Comparison of ENCODE assay signal across 13 cellular contexts in genomic region chr11:59787255-59787588, GRCh38. TPM values are rescaled to one million over a fixed set of nuclear protein-coding genes. Genes with fewer than 3 reads are reported as not detected.
A peak's percentile ranks its signal among the peaks of the same experiment; 100 is the strongest.
DNase-seq lines count a peak whose midpoint lies in the region; ATAC-seq and TF ChIP-seq lines count a peak whose summit lies in the region.
"Had no signal": no experiment of that assay in that cellular context is flagged by ENCODE, and none has a peak within 500 bp of the region (broad histone marks: within the 10 kb centered on the region; RNA-seq: fewer than 3 reads in every experiment).

No MANE protein-coding gene starts in this region.

- no peak for DNase-seq in heart right ventricle
- no peak for DNase-seq in Right ventricle myocardium inferior (ENCODE audit: missing footprints)
- DNase-seq in chondrocyte (ENCODE audit: low spot score) = no peak
- no peak for DNase-seq in mesothelial cell of epicardium (ENCODE audit: low spot score in 2 of 2, unreplicated experiment in 2 of 2)
- DNase-seq in upper lobe of right lung = no peak
- DNase-seq in naive thymus-derived CD4-positive, alpha-beta T cell = no peak
- DNase-seq in activated effector memory CD4-positive, alpha-beta T cell treated with anti-CD3 and anti-CD28 coated beads, Interleukin-2, amount 50 U/mL, for 16 hours = no peak
- DNase-seq: Karpas-422, NCI-H1930, SJCRH30, WERI-Rb-1 had no signal

- no peaks in the 10 kb centered on the region for H3K9me3 ChIP-seq in heart right ventricle
- no peaks in the 10 kb centered on the region for H3K9me3 ChIP-seq in upper lobe of right lung
- no peaks in the 10 kb centered on the region for H3K9me3 ChIP-seq in naive thymus-derived CD4-positive, alpha-beta T cell (ENCODE audit: control insufficient read depth in 2 of 3, low read length in 3 of 3)
- H3K9me3 ChIP-seq: SJCRH30 had no signal

- TF ChIP-seq CTCF in heart right ventricle (IDR thresholded peaks at IDR 0.05) (no peak), chondrocyte (IDR thresholded peaks at IDR 0.05) (no peak), mesothelial cell of epicardium (IDR thresholded peaks at IDR 0.05; ENCODE audit: unreplicated experiment) (no peak), upper lobe of right lung (IDR thresholded peaks at IDR 0.05) (no peak)

- H3K27ac ChIP-seq in heart right ventricle (peak overlapping the region in 6 of 10 donors; percentile 2 to 45 (median 12)), upper lobe of right lung (peak overlapping the region; percentile 71)
- H3K27ac ChIP-seq in naive thymus-derived CD4-positive, alpha-beta T cell (ENCODE audit: low read depth, low read length) = no peak overlapping the region
- H3K27ac ChIP-seq: SJCRH30, WERI-Rb-1 had no signal

- peak overlapping the region; percentile 43 for H3K4me3 Mint-ChIP-seq in chondrocyte (ENCODE audit: unreplicated experiment)
- H3K4me3 Mint-ChIP-seq in mesothelial cell of epicardium = no peak overlapping the region
- H3K4me3 Mint-ChIP-seq in naive thymus-derived CD4-positive, alpha-beta T cell = no peak overlapping the region

- peaks cover 0 to 49% (median 20%) of the 10 kb centered on the region in 9 donors for H3K36me3 ChIP-seq in heart right ventricle
- H3K36me3 ChIP-seq in upper lobe of right lung = peaks cover 48% of the 10 kb centered on the region
- peaks cover 0 to 9% (median 0%) of the 10 kb centered on the region in 3 experiments for H3K36me3 ChIP-seq in naive thymus-derived CD4-positive, alpha-beta T cell (ENCODE audit: control insufficient read depth in 2 of 3, insufficient read depth in 3 of 3, low read length in 3 of 3)
- H3K36me3 ChIP-seq: SJCRH30 had no signal

- CTCF ChIA-PET in naive thymus-derived CD4-positive, alpha-beta T cell (lab: Charles Lee) = no interaction called here

- H3K4me1 ChIP-seq in heart right ventricle (peaks cover 0 to 33% (median 16%) of the 10 kb centered on the region in 9 donors), upper lobe of right lung (peaks cover 24% of the 10 kb centered on the region)
- peaks cover 0 to 14% of the 10 kb centered on the region in 2 donors for H3K4me1 ChIP-seq in naive thymus-derived CD4-positive, alpha-beta T cell (ENCODE audit: control insufficient read depth in 2 of 2, insufficient read depth in 2 of 2, low read length in 2 of 2)
- H3K4me1 ChIP-seq: SJCRH30 had no signal

- H3K27me3 Mint-ChIP-seq in chondrocyte (ENCODE audit: low read depth) (no peaks in the 10 kb centered on the region), mesothelial cell of epicardium (ENCODE audit: low read depth) (no peaks in the 10 kb centered on the region)
- no peaks in the 10 kb centered on the region for H3K27me3 Mint-ChIP-seq in naive thymus-derived CD4-positive, alpha-beta T cell

- intact Hi-C loops in heart right ventricle (cut with DNase I) (no loop called here), Right ventricle myocardium inferior (cut with DNase I) (no loop called here), upper lobe of right lung (cut with DNase I) (no loop called here)
- intact Hi-C loops in naive thymus-derived CD4-positive, alpha-beta T cell (cut with micrococcal nuclease) = no loop called here

- H3K27ac Mint-ChIP-seq in chondrocyte (ENCODE audit: unreplicated experiment) (peak overlapping the region; percentile 95), mesothelial cell of epicardium (peak overlapping the region; percentile 14)
- no peak overlapping the region for H3K27ac Mint-ChIP-seq in naive thymus-derived CD4-positive, alpha-beta T cell

- H3K27me3 ChIP-seq in heart right ventricle (no peaks in the 10 kb centered on the region), upper lobe of right lung (no peaks in the 10 kb centered on the region)
- no peaks in the 10 kb centered on the region for H3K27me3 ChIP-seq in naive thymus-derived CD4-positive, alpha-beta T cell (ENCODE audit: control insufficient read depth in 2 of 2, insufficient read depth in 2 of 2, low read length in 2 of 2)
- H3K27me3 ChIP-seq: SJCRH30 had no signal

- POLR2A ChIA-PET in naive thymus-derived CD4-positive, alpha-beta T cell (lab: Charles Lee) = no interaction called here

- H3K4me1 Mint-ChIP-seq in chondrocyte (ENCODE audit: low read depth) (peaks cover 34% of the 10 kb centered on the region), mesothelial cell of epicardium (peaks cover 6% of the 10 kb centered on the region)
- peaks cover 0 to 51% (median 5%) of the 10 kb centered on the region in 7 donors for H3K4me1 Mint-ChIP-seq in naive thymus-derived CD4-positive, alpha-beta T cell

- 66 to 70% methylated on average over 4 of the region's 4 CpGs for WGBS in heart right ventricle, 2 donors

- H3K4me3 ChIP-seq in heart right ventricle (no peak overlapping the region), upper lobe of right lung (no peak overlapping the region)
- H3K4me3 ChIP-seq in naive thymus-derived CD4-positive, alpha-beta T cell (ENCODE audit: low read length) = no peak overlapping the region
- H3K4me3 ChIP-seq: SJCRH30 had no signal

- peaks cover 16% of the 10 kb centered on the region for H3K36me3 Mint-ChIP-seq in chondrocyte (ENCODE audit: low read depth)
- peaks cover 9% of the 10 kb centered on the region for H3K36me3 Mint-ChIP-seq in mesothelial cell of epicardium
- H3K36me3 Mint-ChIP-seq in naive thymus-derived CD4-positive, alpha-beta T cell = peaks cover 15 to 54% (median 33%) of the 10 kb centered on the region in 5 donors

- no peaks in the 10 kb centered on the region for H3K9me3 Mint-ChIP-seq in chondrocyte (ENCODE audit: low read depth)
- H3K9me3 Mint-ChIP-seq in mesothelial cell of epicardium = no peaks in the 10 kb centered on the region
- peaks cover 0 to 5% (median 0%) of the 10 kb centered on the region in 11 donors for H3K9me3 Mint-ChIP-seq in naive thymus-derived CD4-positive, alpha-beta T cell

- ATAC-seq in heart right ventricle (peak in 4 of 8 donors; percentile 9 to 53 (median 42)), Right ventricle myocardium inferior (no peak), upper lobe of right lung (no peak), HG03095 (IDR thresholded peaks at IDR 0.05; ENCODE audit: unreplicated experiment) (no peak)
- no peak for ATAC-seq in naive thymus-derived CD4-positive, alpha-beta T cell

RNA-seq across cellular contexts. Expression of gene MRPL16, which starts 23.4 kb away (rescaled TPM):
- 100 to 1,000 TPM in 1 of 10 donors, 10 to 100 TPM in 9; 69.9 to 108 (median 89.8) TPM for total RNA-seq in heart right ventricle
- polyA plus RNA-seq in heart right ventricle = 10 to 100 TPM; 70.0 to 86.5 TPM
- 92.9 TPM for total RNA-seq in Right ventricle myocardium inferior
- total RNA-seq in chondrocyte = 27.6 to 36.2 TPM (median 28.3 TPM) in 3 replicates
- 34.3 to 42.3 TPM (median 37.2 TPM) in 3 replicates for total RNA-seq in mesothelial cell of epicardium
- 30.1 TPM for total RNA-seq in upper lobe of right lung
- total RNA-seq in naive thymus-derived CD4-positive, alpha-beta T cell = 10 to 100 TPM; 25.1 to 65.6 (median 35.2) TPM
- 100 to 1,000 TPM in 1 of 2 donors, 10 to 100 TPM in 1; 79.5 to 108 TPM for polyA plus RNA-seq in naive thymus-derived CD4-positive, alpha-beta T cell

RNA-seq across cellular contexts. Expression of gene STX3, which starts 32.0 kb away (rescaled TPM):
- total RNA-seq in heart right ventricle (10 to 100 TPM in 3 of 10 donors, 1 to 10 TPM in 7; 5.4 to 12.8 (median 8.1) TPM), Right ventricle myocardium inferior (8.4 TPM), chondrocyte (14.5 to 22.1 TPM (median 20.3 TPM) in 3 replicates), mesothelial cell of epicardium (19.0 to 24.2 TPM (median 21.1 TPM) in 3 replicates), upper lobe of right lung (75.1 TPM)
- 10 to 100 TPM; 10.8 to 11.9 TPM for polyA plus RNA-seq in heart right ventricle
- total RNA-seq in naive thymus-derived CD4-positive, alpha-beta T cell = 10 to 100 TPM in 4 of 5 experiments, 1 to 10 TPM in 1; 9.0 to 67.4 (median 15.1) TPM
- 1 to 10 TPM; 3.5 to 4.2 TPM for polyA plus RNA-seq in naive thymus-derived CD4-positive, alpha-beta T cell

RNA-seq across cellular contexts. Expression of gene CBLIF, which starts 58.1 kb away (rescaled TPM):
- not detected for total RNA-seq in heart right ventricle
- polyA plus RNA-seq in heart right ventricle = not detected
- total RNA-seq in Right ventricle myocardium inferior = not detected
- total RNA-seq in chondrocyte = not detected in 3 replicates
- not detected in 3 replicates for total RNA-seq in mesothelial cell of epicardium
- not detected for total RNA-seq in upper lobe of right lung
- total RNA-seq in naive thymus-derived CD4-positive, alpha-beta T cell = not detected
- polyA plus RNA-seq in naive thymus-derived CD4-positive, alpha-beta T cell = not detected
- total RNA-seq: SJCRH30 had no signal
- polyA plus RNA-seq: neural cell had no signal

Comparison
In these comparisons a context has a peak if more than half of its experiments do, and no peak if none do; other contexts are left out.
1. H3K27ac Mint-ChIP-seq: peak in chondrocyte (single experiment) and mesothelial cell of epicardium (single experiment); none in naive thymus-derived CD4-positive, alpha-beta T cell (0 of 9).